16 cellular contexts compared by ENCODE assay signal in the genomic region with DNA sequence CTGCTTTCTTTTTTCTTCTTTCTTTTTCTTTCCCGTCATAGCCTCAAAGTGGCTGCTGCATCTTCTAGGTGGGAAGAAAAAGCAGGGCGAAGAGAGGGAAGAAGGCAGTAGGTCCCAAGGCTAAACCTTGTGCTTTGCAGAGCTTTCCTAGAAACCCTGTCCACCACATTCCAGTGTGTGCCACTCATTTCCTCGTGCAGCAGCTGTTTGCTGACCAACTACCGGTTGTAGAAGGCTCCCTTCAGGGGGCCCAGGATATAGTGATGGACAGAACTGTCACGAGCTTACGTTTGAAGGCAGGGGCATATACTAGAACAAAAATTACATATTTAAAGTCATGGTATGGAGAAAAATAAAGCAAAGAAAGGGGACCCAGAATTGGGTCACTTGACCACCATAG.
DNase-seq lines count a peak whose midpoint lies in the region; ATAC-seq and TF ChIP-seq lines count a peak whose summit lies in the region.
"Had no signal": no experiment of that assay in that cellular context is flagged by ENCODE, and none has a peak within 500 bp of the region (broad histone marks: within the 10 kb centered on the region; RNA-seq: fewer than 3 reads in every experiment).

No MANE protein-coding gene starts in this region.

- no peak overlapping the region for H2AFZ ChIP-seq in H9 (ENCODE audit: low read length)

- H3K36me3 Mint-ChIP-seq in H9 (ENCODE audit: insufficient read depth in 1 of 3, low read depth in 3 of 3) = peaks cover 5 to 10% (median 5%) of the 10 kb centered on the region in 3 experiments; a peak in 5 of 7 replicates
- H3K36me3 Mint-ChIP-seq: activated naive CD4-positive, alpha-beta T cell treated with anti-CD3 and anti-CD28 coated beads, Interleukin-2, amount 50 U/mL, for 72 hours; IgD-negative memory B cell had no signal

- H3K4ac ChIP-seq in H9 (ENCODE audit: low read depth, low read length) = no peak overlapping the region

- no peak overlapping the region for H4K8ac ChIP-seq in H9 (replicated peaks; ENCODE audit: insufficient read length, low read depth, low read length)

- no peak overlapping the region for H3K18ac ChIP-seq in H9 (ENCODE audit: insufficient read length, low read depth, low read length)

- H3K4me3 ChIP-seq in MG63 (no peak overlapping the region), mesodermal cell (ENCODE audit: extremely low read depth, insufficient read depth, low read length, poor library complexity, severe bottlenecking) (no peak overlapping the region)
- H3K4me3 ChIP-seq: coronary artery, spleen had no signal

- no peak overlapping the region for H3T11ph ChIP-seq in H9 (ENCODE audit: low read length)

- H3K79me1 ChIP-seq in H9 (ENCODE audit: insufficient read depth, low read depth, low read length, poor library complexity, severe bottlenecking) = no peaks in the 10 kb centered on the region

- H4K5ac ChIP-seq in H9 (ENCODE audit: insufficient read length, low read depth, low read length) = no peak overlapping the region

- no peak overlapping the region; a peak in 1 of 7 replicates for H3K27ac Mint-ChIP-seq in H9
- H3K27ac Mint-ChIP-seq: activated naive CD4-positive, alpha-beta T cell treated with anti-CD3 and anti-CD28 coated beads, Interleukin-2, amount 50 U/mL, for 72 hours; IgD-negative memory B cell had no signal

- no peaks in the 10 kb centered on the region for H4K20me1 ChIP-seq in H9 (ENCODE audit: control insufficient read depth, insufficient read depth, insufficient read length)

- 61 to 70% methylated on average over 2 of the region's 6 CpGs for WGBS in mesodermal cell (ENCODE audit: insufficient coverage in 2 of 2), 2 experiments
- WGBS in H9 (ENCODE audit: extremely low coverage, insufficient read length, low lambda C conversion rate) = no CpG with 5 or more reads among the region's 6 CpGs

- no peak overlapping the region for H2BK20ac ChIP-seq in H9 (ENCODE audit: low read depth, low read length, poor library complexity, severe bottlenecking)

- no peak overlapping the region for H2BK12ac ChIP-seq in H9 (ENCODE audit: insufficient read length, low read depth, low read length)

- no peak for TF ChIP-seq CTCF in H9 (conservative IDR thresholded peaks at IDR 0.05)

- no peaks in the 10 kb centered on the region for H3K27me3 Mint-ChIP-seq in H9 (ENCODE audit: low read depth)

- no peaks in the 10 kb centered on the region for H3K9me3 Mint-ChIP-seq in H9
- H3K9me3 Mint-ChIP-seq: activated naive CD4-positive, alpha-beta T cell treated with anti-CD3 and anti-CD28 coated beads, Interleukin-2, amount 50 U/mL, for 72 hours; IgD-negative memory B cell; neural crest cell had no signal

- H3K27me3 ChIP-seq in MG63 = no peaks in the 10 kb centered on the region
- no peaks in the 10 kb centered on the region for H3K27me3 ChIP-seq in H9 (ENCODE audit: insufficient read depth, low read length)
- H3K27me3 ChIP-seq: spleen had no signal

- H3K23me2 ChIP-seq in H9 (ENCODE audit: insufficient read length, low read depth, low read length, poor library complexity, severe bottlenecking) = no peaks in the 10 kb centered on the region

- H3K56ac ChIP-seq in H9 (ENCODE audit: insufficient read length, low read depth, low read length) = no peak overlapping the region

- no peak overlapping the region for H2BK5ac ChIP-seq in H9 (ENCODE audit: insufficient read length, low read length)

- no peak overlapping the region for H3K4me2 ChIP-seq in H9 (ENCODE audit: insufficient read depth, insufficient read length, low read length)

- no peak overlapping the region for H3K4me3 Mint-ChIP-seq in H9
- H3K4me3 Mint-ChIP-seq: IgD-negative memory B cell, neural crest cell had no signal

- peak overlapping the region; percentile 19 for H3K27ac ChIP-seq in mesodermal cell (ENCODE audit: low read depth, low read length, severe bottlenecking)
- H3K27ac ChIP-seq in H9 (ENCODE audit: insufficient read length, low read depth, low read length) = no peak overlapping the region
- H3K27ac ChIP-seq: spleen had no signal

- no peak overlapping the region for H2BK120ac ChIP-seq in H9 (ENCODE audit: low read depth, low read length, poor library complexity, severe bottlenecking)

- peak; percentile 32 for DNase-seq in AG08396 (ENCODE audit: low spot score)
- peak; percentile 46 for DNase-seq in MG63
- DNase-seq in dermis blood vessel endothelial cell = peak; percentile 87
- DNase-seq in inferior parietal cortex (ENCODE audit: extremely low spot score) = no peak
- no peak for DNase-seq in H9
- DNase-seq: DMS79 treated with DMSO at 0.1 percent for 48 hours, NCI-H1694, NCI-H748 treated with DMSO at 0.1 percent for 48 hours, spleen had no signal

- H3K9me3 ChIP-seq in MG63 (no peaks in the 10 kb centered on the region), mesodermal cell (ENCODE audit: control insufficient read depth, low read length) (no peaks in the 10 kb centered on the region), H9 (ENCODE audit: control insufficient read depth, low read depth, low read length) (no peaks in the 10 kb centered on the region)
- H3K9me3 ChIP-seq: spleen had no signal

- ATAC-seq in GM19328 (IDR thresholded peaks at IDR 0.05; ENCODE audit: unreplicated experiment) (no peak), GM18909 (IDR thresholded peaks at IDR 0.05; ENCODE audit: poor library complexity, unreplicated experiment) (no peak)
- ATAC-seq: activated naive CD4-positive, alpha-beta T cell treated with anti-CD3 and anti-CD28 coated beads, Interleukin-2, amount 50 U/mL, for 72 hours had no signal

- H3K4me1 ChIP-seq in mesodermal cell (ENCODE audit: control insufficient read depth, insufficient read depth, low read length, poor library complexity, severe bottlenecking) (peaks cover 39% of the 10 kb centered on the region), H9 (ENCODE audit: insufficient read depth, low read length) (peaks cover 12% of the 10 kb centered on the region)

- H3K14ac ChIP-seq in H9 (ENCODE audit: insufficient read depth, low read length) = no peak overlapping the region

- peaks cover 14% of the 10 kb centered on the region for H3K36me3 ChIP-seq in MG63
- peaks cover 24% of the 10 kb centered on the region for H3K36me3 ChIP-seq in mesodermal cell (ENCODE audit: control insufficient read depth, insufficient read depth, low read length)
- H3K36me3 ChIP-seq: spleen had no signal

- H3K79me2 ChIP-seq in H9 (ENCODE audit: insufficient read depth, low read length) = no peaks in the 10 kb centered on the region

- H3K9ac ChIP-seq in H9 (ENCODE audit: extremely low read depth, insufficient read length, low read length) = no peak overlapping the region

- H2BK15ac ChIP-seq in H9 (ENCODE audit: low read depth, low read length) = no peak overlapping the region

- H3K23ac ChIP-seq in H9 (ENCODE audit: insufficient read length, low read depth, low read length) = no peak overlapping the region

- H2AK5ac ChIP-seq in H9 (ENCODE audit: insufficient read length, low read length) = no peak overlapping the region

- peaks cover 65% of the 10 kb centered on the region in 2 experiments for H3K4me1 Mint-ChIP-seq in H9

- H4K91ac ChIP-seq in H9 (ENCODE audit: insufficient read length, low read depth, low read length) = no peak overlapping the region

Comparison
In these comparisons a context has a peak if more than half of its experiments do, and no peak if none do; other contexts are left out.
1. DNase-seq: peak in AG08396 (single experiment), MG63 (single experiment) and dermis blood vessel endothelial cell (single experiment); none in inferior parietal cortex (single experiment) and H9 (single experiment).